In genomic region chr10:5125315-5126044, GRCh38 we compare ENCODE assay signal across 24 cellular contexts. TPM values are rescaled to one million over a fixed set of nuclear protein-coding genes. Genes with fewer than 3 reads are reported as not detected.
"Had no signal": no experiment of that assay in that cellular context is flagged by ENCODE, and none has a peak within 500 bp of the region (broad histone marks: within the 10 kb centered on the region; RNA-seq: fewer than 3 reads in every experiment).

No MANE protein-coding gene starts in this region.

- H3K36me3 ChIP-seq: heart left ventricle, right atrium auricular region, thyroid gland, upper lobe of right lung had no signal

- ATAC-seq: heart left ventricle; left cardiac atrium; naive thymus-derived CD4-positive, alpha-beta T cell; stimulated activated naive CD8-positive, alpha-beta T cell treated with anti-CD3 and anti-CD28 coated beads, Interleukin-15, Interleukin-2, amounts not matched to agents 100 U/mL and 50 U/mL, for 24 hours; upper lobe of right lung had no signal

- H3K9me3 ChIP-seq: thyroid gland, upper lobe of right lung had no signal

- H3K4me1 ChIP-seq: heart left ventricle, right atrium auricular region, thyroid gland, upper lobe of right lung had no signal

- H3K27ac ChIP-seq: heart left ventricle, right atrium auricular region, thyroid gland, upper lobe of right lung had no signal

- H3K27me3 ChIP-seq: heart left ventricle, right atrium auricular region, thyroid gland, upper lobe of right lung had no signal

- DNase-seq: activated CD4-positive, alpha-beta memory T cell treated with anti-CD3 and anti-CD28 coated beads, Interleukin-2, amount 10 ng/mL, durations not matched to agents 7 days and 5 days; activated CD4-positive, alpha-beta T cell treated with anti-CD3 and anti-CD28 coated beads, Interleukin-2, amount 10 ng/mL, durations not matched to agents 24 days and 14 days; activated effector memory CD4-positive, alpha-beta T cell treated with anti-CD3 and anti-CD28 coated beads, Interleukin-2, amount 50 U/mL, for 16 hours; activated naive CD4-positive, alpha-beta T cell treated with anti-CD3 and anti-CD28 coated beads, Interleukin-2, amount 10 ng/mL, durations not matched to agents 7 days and 5 days; activated T-cell treated with anti-CD3 and anti-CD28 coated beads for 4 hours; amygdala; caudate nucleus; dermis blood vessel endothelial cell; effector CD8-positive, alpha-beta T cell; heart left ventricle; islet precursor cell; left cardiac atrium; naive thymus-derived CD4-positive, alpha-beta T cell; stimulated activated CD4-positive, alpha-beta T cell treated with anti-CD3 and anti-CD28 coated beads, Interleukin-12 subunit alpha, Interleukin-12 subunit beta, amount 100 ng/mL, for 4 hours; stimulated activated CD4-positive, alpha-beta T cell treated with anti-CD3 and anti-CD28 coated beads, Interleukin-4, amount 100 ng/mL, for 4 hours; stimulated activated naive CD8-positive, alpha-beta T cell treated with anti-CD3 and anti-CD28 coated beads, Interleukin-15, Interleukin-2, amounts not matched to agents 100 U/mL and 50 U/mL, for 24 hours; thyroid gland; upper lobe of right lung had no signal

- H3K4me3 ChIP-seq: heart left ventricle, lung, right atrium auricular region, thyroid gland, upper lobe of right lung had no signal

RNA-seq across cellular contexts. Expression of gene AKR1C3, which starts 31.3 kb away (rescaled TPM):
- total RNA-seq: activated CD4-positive, alpha-beta T cell treated with anti-CD3 and anti-CD28 coated beads, Interleukin-2, amount 10 ng/mL, durations not matched to agents 24 days and 14 days had no signal

RNA-seq across cellular contexts. Expression of gene AKR1C8, which starts 59.5 kb away (rescaled TPM):
- total RNA-seq: activated CD4-positive, alpha-beta T cell treated with anti-CD3 and anti-CD28 coated beads, Interleukin-2, amount 10 ng/mL, durations not matched to agents 24 days and 14 days; neural crest cell; osteocyte; progenitor cell of endocrine pancreas; right atrium auricular region; skeletal muscle tissue; thyroid gland had no signal
